ENCODE assay signal across 24 cellular contexts in genomic region chr9:38278457-38278856, GRCh38.
DNase-seq lines count a peak whose midpoint lies in the region; ATAC-seq and TF ChIP-seq lines count a peak whose summit lies in the region.
"Had no signal": no experiment of that assay in that cellular context is flagged by ENCODE, and none has a peak within 500 bp of the region (broad histone marks: within the 10 kb centered on the region; RNA-seq: fewer than 3 reads in every experiment).

No MANE protein-coding gene starts in this region.

- no peaks in the 10 kb centered on the region for H3K9me3 ChIP-seq in vagina
- H3K9me3 ChIP-seq: ascending aorta, gastrocnemius medialis had no signal

- H3K4me1 ChIP-seq in vagina, result no peaks in the 10 kb centered on the region
- H3K4me1 ChIP-seq: ascending aorta, gastrocnemius medialis, parathyroid adenoma had no signal

- no peaks in the 10 kb centered on the region for H3K27me3 ChIP-seq in vagina
- H3K27me3 ChIP-seq: ascending aorta, gastrocnemius medialis, hepatocyte had no signal

- H3K36me3 ChIP-seq in vagina, result no peaks in the 10 kb centered on the region
- H3K36me3 ChIP-seq: ascending aorta, gastrocnemius medialis had no signal

- ATAC-seq in activated naive CD8-positive, alpha-beta T cell treated with anti-CD3 and anti-CD28 coated beads, Interleukin-2, amount 10 ng/mL, durations not matched to agents 7 days and 5 days (ENCODE audit: low read depth), result no peak
- ATAC-seq in activated naive CD8-positive, alpha-beta T cell treated with anti-CD3 and anti-CD28 coated beads, Interleukin-2, amount 50 U/mL, for 24 hours, result no peak
- no peak for ATAC-seq in stimulated activated memory B cell treated with anti-CD40 and anti-IgM and Interleukin-4, amounts not matched to agents 10 μg/mL and 1 μg/mL and 100 μg/mL, for 72 hours
- ATAC-seq: gastrocnemius medialis, right cardiac atrium had no signal

- peaks cover 18% of the 10 kb centered on the region for H3K4me1 Mint-ChIP-seq in activated naive CD8-positive, alpha-beta T cell treated with anti-CD3 and anti-CD28 coated beads, Interleukin-2, amount 10 ng/mL, durations not matched to agents 7 days and 5 days
- H3K4me1 Mint-ChIP-seq in activated naive CD8-positive, alpha-beta T cell treated with anti-CD3 and anti-CD28 coated beads, Interleukin-2, amount 50 U/mL, for 24 hours, result peaks cover 8% of the 10 kb centered on the region
- H3K4me1 Mint-ChIP-seq in stimulated activated memory B cell treated with anti-CD40 and anti-IgM and Interleukin-4, amounts not matched to agents 10 μg/mL and 1 μg/mL and 100 μg/mL, for 72 hours, result no peaks in the 10 kb centered on the region

- H3K9me3 Mint-ChIP-seq in activated naive CD8-positive, alpha-beta T cell treated with anti-CD3 and anti-CD28 coated beads, Interleukin-2, amount 10 ng/mL, durations not matched to agents 7 days and 5 days, result no peaks in the 10 kb centered on the region
- no peaks in the 10 kb centered on the region for H3K9me3 Mint-ChIP-seq in activated naive CD8-positive, alpha-beta T cell treated with anti-CD3 and anti-CD28 coated beads, Interleukin-2, amount 50 U/mL, for 24 hours
- H3K9me3 Mint-ChIP-seq in stimulated activated memory B cell treated with anti-CD40 and anti-IgM and Interleukin-4, amounts not matched to agents 10 μg/mL and 1 μg/mL and 100 μg/mL, for 72 hours, result no peaks in the 10 kb centered on the region
- H3K9me3 Mint-ChIP-seq: activated T-helper 2 cell treated with anti-CD3 and anti-CD28 coated beads, Interferon-gamma antibody, Interleukin-2, Interleukin-4, amounts not matched to agents 10 μg/mL and 5 μg/mL and 100 μg/mL, durations not matched to agents 14 hours and 24 hours and 36 hours; endodermal cell; stimulated activated effector memory CD8-positive, alpha-beta T cell treated with anti-CD3 and anti-CD28 coated beads, Interleukin-12 subunit alpha, Interleukin-12 subunit beta, amount 100 ng/mL, for 72 hours had no signal

- peaks cover 5% of the 10 kb centered on the region for H3K27me3 Mint-ChIP-seq in activated naive CD8-positive, alpha-beta T cell treated with anti-CD3 and anti-CD28 coated beads, Interleukin-2, amount 10 ng/mL, durations not matched to agents 7 days and 5 days
- H3K27me3 Mint-ChIP-seq in activated naive CD8-positive, alpha-beta T cell treated with anti-CD3 and anti-CD28 coated beads, Interleukin-2, amount 50 U/mL, for 24 hours, result no peaks in the 10 kb centered on the region
- H3K27me3 Mint-ChIP-seq in stimulated activated memory B cell treated with anti-CD40 and anti-IgM and Interleukin-4, amounts not matched to agents 10 μg/mL and 1 μg/mL and 100 μg/mL, for 72 hours, result peaks cover 8% of the 10 kb centered on the region
- H3K27me3 Mint-ChIP-seq: activated naive CD8-positive, alpha-beta T cell had no signal

- peak overlapping the region; percentile 61 for H3K27ac Mint-ChIP-seq in activated naive CD8-positive, alpha-beta T cell treated with anti-CD3 and anti-CD28 coated beads, Interleukin-2, amount 10 ng/mL, durations not matched to agents 7 days and 5 days
- no peak overlapping the region for H3K27ac Mint-ChIP-seq in activated naive CD8-positive, alpha-beta T cell treated with anti-CD3 and anti-CD28 coated beads, Interleukin-2, amount 50 U/mL, for 24 hours
- H3K27ac Mint-ChIP-seq in stimulated activated memory B cell treated with anti-CD40 and anti-IgM and Interleukin-4, amounts not matched to agents 10 μg/mL and 1 μg/mL and 100 μg/mL, for 72 hours, result no peak overlapping the region
- H3K27ac Mint-ChIP-seq: activated naive CD8-positive, alpha-beta T cell; activated T-helper 2 cell treated with anti-CD3 and anti-CD28 coated beads, Interferon-gamma antibody, Interleukin-2, Interleukin-4, amounts not matched to agents 10 μg/mL and 5 μg/mL and 100 μg/mL, durations not matched to agents 14 hours and 24 hours and 36 hours; endodermal cell had no signal

- no peak for TF ChIP-seq POLR2A in vagina (IDR thresholded peaks at IDR 0.05)

- TF ChIP-seq CTCF in coronary artery (IDR thresholded peaks at IDR 0.05) (no peak), vagina (IDR thresholded peaks at IDR 0.05) (no peak)

- intact Hi-C loops in vagina (cut with DNase I), result no loop called here

- no peaks in the 10 kb centered on the region for H3K36me3 Mint-ChIP-seq in activated naive CD8-positive, alpha-beta T cell treated with anti-CD3 and anti-CD28 coated beads, Interleukin-2, amount 10 ng/mL, durations not matched to agents 7 days and 5 days
- H3K36me3 Mint-ChIP-seq in activated naive CD8-positive, alpha-beta T cell treated with anti-CD3 and anti-CD28 coated beads, Interleukin-2, amount 50 U/mL, for 24 hours (ENCODE audit: low read depth), result no peaks in the 10 kb centered on the region
- no peaks in the 10 kb centered on the region for H3K36me3 Mint-ChIP-seq in stimulated activated memory B cell treated with anti-CD40 and anti-IgM and Interleukin-4, amounts not matched to agents 10 μg/mL and 1 μg/mL and 100 μg/mL, for 72 hours
- H3K36me3 Mint-ChIP-seq: activated naive CD8-positive, alpha-beta T cell had no signal

- H3K4me3 Mint-ChIP-seq in activated naive CD8-positive, alpha-beta T cell treated with anti-CD3 and anti-CD28 coated beads, Interleukin-2, amount 10 ng/mL, durations not matched to agents 7 days and 5 days, result no peak overlapping the region
- H3K4me3 Mint-ChIP-seq in activated naive CD8-positive, alpha-beta T cell treated with anti-CD3 and anti-CD28 coated beads, Interleukin-2, amount 50 U/mL, for 24 hours, result no peak overlapping the region
- H3K4me3 Mint-ChIP-seq in stimulated activated memory B cell treated with anti-CD40 and anti-IgM and Interleukin-4, amounts not matched to agents 10 μg/mL and 1 μg/mL and 100 μg/mL, for 72 hours, result no peak overlapping the region
- H3K4me3 Mint-ChIP-seq: activated naive CD8-positive, alpha-beta T cell; endodermal cell; stimulated activated effector memory CD8-positive, alpha-beta T cell treated with anti-CD3 and anti-CD28 coated beads, Interleukin-12 subunit alpha, Interleukin-12 subunit beta, amount 100 ng/mL, for 72 hours had no signal

- POLR2A ChIA-PET in activated naive CD8-positive, alpha-beta T cell treated with anti-CD3 and anti-CD28 coated beads, Interleukin-2, amount 10 ng/mL, durations not matched to agents 7 days and 5 days (lab: Charles Lee), result no interaction called here

- H3K27ac ChIP-seq in coronary artery, result no peak overlapping the region
- no peak overlapping the region for H3K27ac ChIP-seq in vagina
- H3K27ac ChIP-seq: ascending aorta, C4-2B, gastrocnemius medialis, hepatocyte, parathyroid adenoma had no signal

- H3K4me3 ChIP-seq in coronary artery (no peak overlapping the region), vagina (no peak overlapping the region)
- H3K4me3 ChIP-seq: ascending aorta, gastrocnemius medialis, hepatocyte had no signal

- DNase-seq in activated naive CD8-positive, alpha-beta T cell treated with anti-CD3 and anti-CD28 coated beads, Interleukin-2, amount 10 ng/mL, durations not matched to agents 7 days and 5 days, result no peak
- DNase-seq in activated naive CD8-positive, alpha-beta T cell treated with anti-CD3 and anti-CD28 coated beads, Interleukin-2, amount 50 U/mL, for 24 hours, result no peak
- DNase-seq in NCI-H510A (lab: John Stamatoyannopoulos, UW), result peak; percentile 20
- DNase-seq in coronary artery (ENCODE audit: low spot score), result peak; percentile 22
- DNase-seq in vagina (ENCODE audit: extremely low spot score in 2 of 2), result peak; percentile 71 to 90
- DNase-seq in 8988T, result no peak
- DNase-seq: activated CD4-positive, alpha-beta T cell treated with anti-CD3 and anti-CD28 coated beads for 4 hours; endodermal cell; gastrocnemius medialis; NCI-H1048; NCI-H1694; NCI-H2171; NCI-H748 treated with DMSO at 0.1 percent for 48 hours; right cardiac atrium; stimulated activated CD4-positive, alpha-beta T cell treated with anti-CD3 and anti-CD28 coated beads, Interleukin-4, amount 100 ng/mL, for 1 hour; substantia nigra had no signal

Comparison
In these comparisons a context has a peak if more than half of its experiments do, and no peak if none do; other contexts are left out.
1. DNase-seq: peak in NCI-H510A (single experiment), coronary artery (single experiment) and vagina (2 of 2); none in activated naive CD8-positive, alpha-beta T cell treated with anti-CD3 and anti-CD28 coated beads, Interleukin-2, amount 10 ng/mL, durations not matched to agents 7 days and 5 days (single experiment), activated naive CD8-positive, alpha-beta T cell treated with anti-CD3 and anti-CD28 coated beads, Interleukin-2, amount 50 U/mL, for 24 hours (single experiment) and 8988T (single experiment).